ENCODE assay signal across 20 cellular contexts in genomic region chr10:128070161-128070560, GRCh38. TPM values are rescaled to one million over a fixed set of nuclear protein-coding genes. Genes with fewer than 3 reads are reported as not detected.
DNase-seq lines count a peak whose midpoint lies in the region; ATAC-seq and TF ChIP-seq lines count a peak whose summit lies in the region.
"Had no signal": no experiment of that assay in that cellular context is flagged by ENCODE, and none has a peak within 500 bp of the region (broad histone marks: within the 10 kb centered on the region; RNA-seq: fewer than 3 reads in every experiment).

No MANE protein-coding gene starts in this region.

- ATAC-seq in activated CD8-positive, alpha-beta memory T cell treated with anti-CD3 and anti-CD28 coated beads, Interleukin-2, amount 10 ng/mL, durations not matched to agents 7 days and 5 days: no peak
- no peak for ATAC-seq in activated T-cell treated with anti-CD3 and anti-CD28 coated beads, Interleukin-2, amount 50 U/mL, for 72 hours (replicated peaks in 1 of 2)
- no peak for ATAC-seq in HG03135 (IDR thresholded peaks at IDR 0.05; ENCODE audit: unreplicated experiment)

- intact Hi-C loops in activated CD4-positive, alpha-beta memory T cell treated with anti-CD3 and anti-CD28 coated beads for 36 hours (cut with micrococcal nuclease): no loop called here
- intact Hi-C loops in sigmoid colon (cut with DNase I): no loop called here

- no peak overlapping the region for H3K27ac Mint-ChIP-seq in activated CD4-positive, alpha-beta memory T cell treated with anti-CD3 and anti-CD28 coated beads for 36 hours
- no peak overlapping the region for H3K27ac Mint-ChIP-seq in activated CD4-positive, alpha-beta memory T cell treated with anti-CD3 and anti-CD28 coated beads, Interleukin-2, amount 10 ng/mL, durations not matched to agents 7 days and 5 days
- no peak overlapping the region for H3K27ac Mint-ChIP-seq in activated CD8-positive, alpha-beta memory T cell treated with anti-CD3 and anti-CD28 coated beads, Interleukin-2, amount 10 ng/mL, durations not matched to agents 7 days and 5 days
- no peak overlapping the region for H3K27ac Mint-ChIP-seq in activated T-cell treated with anti-CD3 and anti-CD28 coated beads, Interleukin-2, amount 50 U/mL, for 72 hours
- H3K27ac Mint-ChIP-seq: B cell had no signal

- no peak for TF ChIP-seq CTCF in RWPE1 (conservative IDR thresholded peaks at IDR 0.05; ENCODE audit: low read depth)
- no peak for TF ChIP-seq CTCF in sigmoid colon (IDR thresholded peaks at IDR 0.05)

- POLR2A ChIA-PET in activated CD4-positive, alpha-beta memory T cell treated with anti-CD3 and anti-CD28 coated beads for 36 hours (lab: Charles Lee): interaction anchor here (1.4 to 1.6 kb wide), 3 partner anchors 23 to 42 kb away, joined by 3 to 6 read pairs (median 5); no protein-coding TSS in a partner anchor
- POLR2A ChIA-PET in activated CD4-positive, alpha-beta memory T cell treated with anti-CD3 and anti-CD28 coated beads, Interleukin-2, amount 10 ng/mL, durations not matched to agents 7 days and 5 days (lab: Charles Lee): interaction anchor here (1.2 to 1.4 kb wide), 2 partner anchors 23 to 55 kb away, joined by 4 to 11 read pairs; no protein-coding TSS in a partner anchor
- POLR2A ChIA-PET in RWPE1 (lab: Yijun Ruan, JAX; ENCODE audit: low non-redundant PET): no interaction called here

- peaks cover 75% of the 10 kb centered on the region for H3K36me3 Mint-ChIP-seq in activated CD4-positive, alpha-beta memory T cell treated with anti-CD3 and anti-CD28 coated beads for 36 hours
- peaks cover 82% of the 10 kb centered on the region for H3K36me3 Mint-ChIP-seq in activated CD4-positive, alpha-beta memory T cell treated with anti-CD3 and anti-CD28 coated beads, Interleukin-2, amount 10 ng/mL, durations not matched to agents 7 days and 5 days (ENCODE audit: low read depth)
- H3K36me3 Mint-ChIP-seq in activated CD8-positive, alpha-beta memory T cell treated with anti-CD3 and anti-CD28 coated beads, Interleukin-2, amount 10 ng/mL, durations not matched to agents 7 days and 5 days: peaks cover 47% of the 10 kb centered on the region
- H3K36me3 Mint-ChIP-seq in activated T-cell treated with anti-CD3 and anti-CD28 coated beads, Interleukin-2, amount 50 U/mL, for 72 hours (ENCODE audit: insufficient read depth in 2 of 2): peaks cover 21 to 36% of the 10 kb centered on the region in 2 donors

- peaks cover 3% of the 10 kb centered on the region for H3K9me3 Mint-ChIP-seq in activated CD4-positive, alpha-beta memory T cell treated with anti-CD3 and anti-CD28 coated beads for 36 hours
- peaks cover 4% of the 10 kb centered on the region for H3K9me3 Mint-ChIP-seq in activated CD4-positive, alpha-beta memory T cell treated with anti-CD3 and anti-CD28 coated beads, Interleukin-2, amount 10 ng/mL, durations not matched to agents 7 days and 5 days
- peaks cover 4% of the 10 kb centered on the region for H3K9me3 Mint-ChIP-seq in activated CD8-positive, alpha-beta memory T cell treated with anti-CD3 and anti-CD28 coated beads, Interleukin-2, amount 10 ng/mL, durations not matched to agents 7 days and 5 days (ENCODE audit: low read depth)
- H3K9me3 Mint-ChIP-seq in activated T-cell treated with anti-CD3 and anti-CD28 coated beads, Interleukin-2, amount 50 U/mL, for 72 hours: peaks cover 3% of the 10 kb centered on the region in 2 donors

- peaks cover 29% of the 10 kb centered on the region for H3K4me1 Mint-ChIP-seq in activated CD4-positive, alpha-beta memory T cell treated with anti-CD3 and anti-CD28 coated beads for 36 hours (ENCODE audit: low read depth)
- H3K4me1 Mint-ChIP-seq in activated CD4-positive, alpha-beta memory T cell treated with anti-CD3 and anti-CD28 coated beads, Interleukin-2, amount 10 ng/mL, durations not matched to agents 7 days and 5 days: peaks cover 58% of the 10 kb centered on the region
- H3K4me1 Mint-ChIP-seq in activated CD8-positive, alpha-beta memory T cell treated with anti-CD3 and anti-CD28 coated beads, Interleukin-2, amount 10 ng/mL, durations not matched to agents 7 days and 5 days: peaks cover 37% of the 10 kb centered on the region
- H3K4me1 Mint-ChIP-seq in activated T-cell treated with anti-CD3 and anti-CD28 coated beads, Interleukin-2, amount 50 U/mL, for 72 hours (ENCODE audit: low read depth): peaks cover 25% of the 10 kb centered on the region

- H3K27ac ChIP-seq in RWPE1 (peak overlapping the region; percentile 100), epithelial cell of prostate (peak overlapping the region; percentile 1), sigmoid colon (no peak overlapping the region)
- H3K27ac ChIP-seq: 22Rv1 had no signal

- TF ChIP-seq EP300 in sigmoid colon (IDR thresholded peaks at IDR 0.05): no peak

- CTCF ChIA-PET in activated CD4-positive, alpha-beta memory T cell treated with anti-CD3 and anti-CD28 coated beads for 36 hours (lab: Charles Lee): interaction anchor here (1.0 to 10.7 kb wide), 11 partner anchors 18 to 175 kb away, joined by 3 to 244 read pairs (median 19); partner anchors contain the start of gene PTPRE
- CTCF ChIA-PET in activated CD4-positive, alpha-beta memory T cell treated with anti-CD3 and anti-CD28 coated beads, Interleukin-2, amount 10 ng/mL, durations not matched to agents 7 days and 5 days (lab: Charles Lee): interaction anchor here (1.2 to 7.6 kb wide), 11 partner anchors 12 to 216 kb away, joined by 3 to 216 read pairs (median 6); partner anchors contain the start of gene PTPRE
- CTCF ChIA-PET in RWPE1 (lab: Yijun Ruan, JAX): interaction anchor here (0.9 to 2.3 kb wide), 7 partner anchors 22 to 217 kb away, joined by 3 to 40 read pairs (median 19); partner anchors contain the start of gene PTPRE
- CTCF ChIA-PET in activated CD8-positive, alpha-beta memory T cell treated with anti-CD3 and anti-CD28 coated beads, Interleukin-2, amount 10 ng/mL, durations not matched to agents 7 days and 5 days (lab: Charles Lee): interaction anchor here (1.0 to 8.1 kb wide), 20 partner anchors 8 to 164 kb away, joined by 3 to 185 read pairs (median 7); partner anchors contain the start of gene PTPRE

- H3K27me3 ChIP-seq in sigmoid colon: no peaks in the 10 kb centered on the region

- no peaks in the 10 kb centered on the region for H3K27me3 Mint-ChIP-seq in activated CD4-positive, alpha-beta memory T cell treated with anti-CD3 and anti-CD28 coated beads for 36 hours
- no peaks in the 10 kb centered on the region for H3K27me3 Mint-ChIP-seq in activated CD4-positive, alpha-beta memory T cell treated with anti-CD3 and anti-CD28 coated beads, Interleukin-2, amount 10 ng/mL, durations not matched to agents 7 days and 5 days
- H3K27me3 Mint-ChIP-seq in activated CD8-positive, alpha-beta memory T cell treated with anti-CD3 and anti-CD28 coated beads, Interleukin-2, amount 10 ng/mL, durations not matched to agents 7 days and 5 days: no peaks in the 10 kb centered on the region
- no peaks in the 10 kb centered on the region for H3K27me3 Mint-ChIP-seq in activated T-cell treated with anti-CD3 and anti-CD28 coated beads, Interleukin-2, amount 50 U/mL, for 72 hours (ENCODE audit: low read depth)
- H3K27me3 Mint-ChIP-seq: B cell had no signal

- DNase-seq in activated CD4-positive, alpha-beta memory T cell treated with anti-CD3 and anti-CD28 coated beads for 36 hours: peak; percentile 3
- no peak for DNase-seq in activated CD4-positive, alpha-beta memory T cell treated with anti-CD3 and anti-CD28 coated beads, Interleukin-2, amount 10 ng/mL, durations not matched to agents 7 days and 5 days
- no peak for DNase-seq in RWPE1 (ENCODE audit: low spot score)
- no peak for DNase-seq in epithelial cell of prostate (ENCODE audit: low read depth, low spot score)
- peak; percentile 48 for DNase-seq in sigmoid colon
- no peak for DNase-seq in activated CD8-positive, alpha-beta memory T cell treated with anti-CD3 and anti-CD28 coated beads, Interleukin-2, amount 10 ng/mL, durations not matched to agents 7 days and 5 days
- DNase-seq in activated T-cell treated with anti-CD3 and anti-CD28 coated beads, Interleukin-2, amount 50 U/mL, for 72 hours: no peak
- DNase-seq: DMS 273 treated with DMSO at 0.1 percent for 48 hours, GDM1, GOT3, KBM-7, NCI-H1436, NCI-H2029, NCI-H2171, NCI-H446, NCI-H748 treated with DMSO at 0.1 percent for 48 hours had no signal

- no peak overlapping the region for H3K4me3 ChIP-seq in sigmoid colon
- H3K4me3 ChIP-seq: GM12878 had no signal

- peaks cover 0 to 44% (median 3%) of the 10 kb centered on the region in 4 donors for H3K36me3 ChIP-seq in sigmoid colon

- peaks cover 0 to 5% (median 2%) of the 10 kb centered on the region in 4 donors for H3K4me1 ChIP-seq in sigmoid colon

- WGBS in sigmoid colon, 2 donors: 93 to 94% methylated on average over 10 of the region's 10 CpGs

- no peak for TF ChIP-seq POLR2A in sigmoid colon (IDR thresholded peaks at IDR 0.05)

- H3K9me3 ChIP-seq in sigmoid colon: no peaks in the 10 kb centered on the region

- H3K4me3 Mint-ChIP-seq in activated CD4-positive, alpha-beta memory T cell treated with anti-CD3 and anti-CD28 coated beads for 36 hours: no peak overlapping the region
- H3K4me3 Mint-ChIP-seq in activated CD4-positive, alpha-beta memory T cell treated with anti-CD3 and anti-CD28 coated beads, Interleukin-2, amount 10 ng/mL, durations not matched to agents 7 days and 5 days: no peak overlapping the region
- no peak overlapping the region for H3K4me3 Mint-ChIP-seq in activated CD8-positive, alpha-beta memory T cell treated with anti-CD3 and anti-CD28 coated beads, Interleukin-2, amount 10 ng/mL, durations not matched to agents 7 days and 5 days
- H3K4me3 Mint-ChIP-seq in activated T-cell treated with anti-CD3 and anti-CD28 coated beads, Interleukin-2, amount 50 U/mL, for 72 hours: no peak overlapping the region
- H3K4me3 Mint-ChIP-seq: B cell had no signal

RNA-seq across cellular contexts. Expression of gene MKI67, which starts 56.1 kb away (rescaled TPM):
- total RNA-seq in activated CD4-positive, alpha-beta memory T cell treated with anti-CD3 and anti-CD28 coated beads for 36 hours: 100 to 1,000 TPM; 223 to 241 TPM
- total RNA-seq in activated CD4-positive, alpha-beta memory T cell treated with anti-CD3 and anti-CD28 coated beads, Interleukin-2, amount 10 ng/mL, durations not matched to agents 7 days and 5 days: 100 to 1,000 TPM; 253 to 272 TPM
- total RNA-seq in sigmoid colon: 1 to 10 TPM in 2 of 4 donors, under 1 TPM in 2; 0.49 to 2.0 (median 1.2) TPM
- polyA plus RNA-seq in sigmoid colon: 10 to 100 TPM in 1 of 3 donors, 1 to 10 TPM in 1, under 1 TPM in 1; 0.60 to 29.0 (median 1.2) TPM
- 100 to 1,000 TPM; 333 to 418 TPM for total RNA-seq in activated CD8-positive, alpha-beta memory T cell treated with anti-CD3 and anti-CD28 coated beads, Interleukin-2, amount 10 ng/mL, durations not matched to agents 7 days and 5 days
- 100 to 1,000 TPM; 217 to 249 TPM for total RNA-seq in activated T-cell treated with anti-CD3 and anti-CD28 coated beads, Interleukin-2, amount 50 U/mL, for 72 hours

Comparison
In these comparisons a context has a peak if more than half of its experiments do, and no peak if none do; other contexts are left out.
1. DNase-seq: peak in activated CD4-positive, alpha-beta memory T cell treated with anti-CD3 and anti-CD28 coated beads for 36 hours (single experiment) and sigmoid colon (single experiment); none in activated CD4-positive, alpha-beta memory T cell treated with anti-CD3 and anti-CD28 coated beads, Interleukin-2, amount 10 ng/mL, durations not matched to agents 7 days and 5 days (single experiment), RWPE1 (single experiment), epithelial cell of prostate (single experiment), activated CD8-positive, alpha-beta memory T cell treated with anti-CD3 and anti-CD28 coated beads, Interleukin-2, amount 10 ng/mL, durations not matched to agents 7 days and 5 days (single experiment) and activated T-cell treated with anti-CD3 and anti-CD28 coated beads, Interleukin-2, amount 50 U/mL, for 72 hours (0 of 2).
2. H3K27ac ChIP-seq: peak in RWPE1 (single experiment) and epithelial cell of prostate (single experiment); none in sigmoid colon (0 of 4).
3. RNA of gene MKI67, which starts 56.1 kb away (total RNA-seq): 333 to 418 TPM in activated CD8-positive, alpha-beta memory T cell treated with anti-CD3 and anti-CD28 coated beads, Interleukin-2, amount 10 ng/mL, durations not matched to agents 7 days and 5 days, 253 to 272 TPM in activated CD4-positive, alpha-beta memory T cell treated with anti-CD3 and anti-CD28 coated beads, Interleukin-2, amount 10 ng/mL, durations not matched to agents 7 days and 5 days, 217 to 249 TPM in activated T-cell treated with anti-CD3 and anti-CD28 coated beads, Interleukin-2, amount 50 U/mL, for 72 hours and 223 to 241 TPM in activated CD4-positive, alpha-beta memory T cell treated with anti-CD3 and anti-CD28 coated beads for 36 hours; 0.49 to 2.0 TPM in sigmoid colon; every median in the first group is over 10 times any median in the second.